1 cellular context compared by ENCODE assay signal in genomic region chr12:106675651-106676435, GRCh38.
TF ChIP-seq lines count a peak whose summit lies in the region.

No MANE protein-coding gene starts in this region.

TF ChIP-seq in H1, 55 proteins besides CTCF, POLR2A, EP300 and RAD21:
- no peak for TF ChIP-seq SIN3A (conservative IDR thresholded peaks at IDR 0.05 in 1 of 2, IDR thresholded peaks at IDR 0.05 in 1 of 2; ENCODE audit: low read depth in 1 of 2, low read length in 2 of 2)
- no peak for TF ChIP-seq BCL11A (IDR thresholded peaks at IDR 0.05; ENCODE audit: low read depth in 2 of 2, low read length in 2 of 2)
- TF ChIP-seq, protein P1, sequence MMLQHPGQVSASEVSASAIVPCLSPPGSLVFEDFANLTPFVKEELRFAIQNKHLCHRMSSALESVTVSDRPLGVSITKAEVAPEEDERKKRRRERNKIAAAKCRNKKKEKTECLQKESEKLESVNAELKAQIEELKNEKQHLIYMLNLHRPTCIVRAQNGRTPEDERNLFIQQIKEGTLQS (IDR thresholded peaks at IDR 0.05; ENCODE audit: insufficient read depth, low read depth, low read length), result no peak
- no peak for TF ChIP-seq CTBP2 (IDR thresholded peaks at IDR 0.05; ENCODE audit: borderline replicate concordance, insufficient read depth, insufficient read length, low read length)
- no peak for TF ChIP-seq HDAC6 (IDR thresholded peaks at IDR 0.05; ENCODE audit: low read depth, low read length)
- no peak for TF ChIP-seq ASH2L (IDR thresholded peaks at IDR 0.05; ENCODE audit: low read length)
- no peak for TF ChIP-seq ZNF274 (IDR thresholded peaks at IDR 0.05; ENCODE audit: borderline replicate concordance, extremely low read depth, low read length)
- TF ChIP-seq CBX5 (IDR thresholded peaks at IDR 0.05; ENCODE audit: low read depth, low read length), result no peak
- no peak for TF ChIP-seq FOSL1 (IDR thresholded peaks at IDR 0.05; ENCODE audit: insufficient read depth, low read depth, low read length)
- no peak for TF ChIP-seq SRF (IDR thresholded peaks at IDR 0.05; ENCODE audit: low read depth, low read length)
- TF ChIP-seq CHD1 (IDR thresholded peaks at IDR 0.05; ENCODE audit: low read depth, low read length), result no peak
- TF ChIP-seq SIX5 (IDR thresholded peaks at IDR 0.05; ENCODE audit: low read depth, low read length), result no peak
- no peak for TF ChIP-seq MAFK (IDR thresholded peaks at IDR 0.05; ENCODE audit: low read depth, low read length)
- no peak for TF ChIP-seq SIRT6 (IDR thresholded peaks at IDR 0.05; ENCODE audit: low read length)
- no peak for TF ChIP-seq TAF1 (IDR thresholded peaks at IDR 0.05; ENCODE audit: low read depth, low read length)
- no peak for TF ChIP-seq KDM1A (IDR thresholded peaks at IDR 0.05; ENCODE audit: borderline replicate concordance, low read length)
- TF ChIP-seq BRCA1 (IDR thresholded peaks at IDR 0.05; ENCODE audit: low read depth, low read length), result no peak
- TF ChIP-seq KDM4A (IDR thresholded peaks at IDR 0.05; ENCODE audit: low read depth, low read length, severe bottlenecking), result no peak
- no peak for TF ChIP-seq E2F6 (IDR thresholded peaks at IDR 0.05)
